ENCODE assay signal across 9 cellular contexts in genomic region chr14:102187044-102187443, GRCh38. TPM values are rescaled to one million over a fixed set of nuclear protein-coding genes. Genes with fewer than 3 reads are reported as not detected.
DNase-seq lines count a peak whose midpoint lies in the region; ATAC-seq lines count a peak whose summit lies in the region.
"Had no signal": no experiment of that assay in that cellular context is flagged by ENCODE, and none has a peak within 500 bp of the region (broad histone marks: within the 10 kb centered on the region; RNA-seq: fewer than 3 reads in every experiment).

No MANE protein-coding gene starts in this region.

- H3K27ac ChIP-seq in temporal lobe (ENCODE audit: low read depth, low read length): peak overlapping the region; percentile 86

- H3K4me3 ChIP-seq in adipocyte (ENCODE audit: low read length): peak overlapping the region; percentile 63

- no peak for ATAC-seq in HG02763 (IDR thresholded peaks at IDR 0.05; ENCODE audit: unreplicated experiment)

- H3K4me1 Mint-ChIP-seq in activated T-cell treated with anti-CD3 and anti-CD28 coated beads, Interleukin-2, amount 50 U/mL, for 24 hours (ENCODE audit: low read depth): peaks cover 73% of the 10 kb centered on the region

- DNase-seq in activated T-cell treated with anti-CD3 and anti-CD28 coated beads, Interleukin-2, amount 50 U/mL, for 24 hours: no peak
- DNase-seq in activated T-cell treated with anti-CD3 and anti-CD28 coated beads, Interleukin-2, amount 50 U/mL, for 1 hour: no peak
- DNase-seq in adipocyte (ENCODE audit: low read depth): peak; percentile 94
- DNase-seq in inferior parietal cortex (ENCODE audit: extremely low spot score): peak; percentile 20
- no peak for DNase-seq in NCI-H1930 (lab: John Stamatoyannopoulos, UW)
- no peak for DNase-seq in ureter (ENCODE audit: low spot score)
- DNase-seq: NCI-H1092 treated with DMSO at 0.1 percent for 48 hours had no signal

- H3K36me3 Mint-ChIP-seq in activated T-cell treated with anti-CD3 and anti-CD28 coated beads, Interleukin-2, amount 50 U/mL, for 24 hours (ENCODE audit: low read depth): peaks cover 4% of the 10 kb centered on the region

- no peaks in the 10 kb centered on the region for H3K27me3 Mint-ChIP-seq in activated T-cell treated with anti-CD3 and anti-CD28 coated beads, Interleukin-2, amount 50 U/mL, for 24 hours

- H3K9ac ChIP-seq in adipocyte (ENCODE audit: low read length): peak overlapping the region; percentile 80

- H3K36me3 ChIP-seq in adipocyte (ENCODE audit: control insufficient read depth, insufficient read depth, low read length, severe bottlenecking): no peaks in the 10 kb centered on the region

- H3K4me1 ChIP-seq in adipocyte (ENCODE audit: control insufficient read depth, insufficient read depth, low read length): peaks cover 46% of the 10 kb centered on the region

- no peaks in the 10 kb centered on the region for H3K9me3 Mint-ChIP-seq in activated T-cell treated with anti-CD3 and anti-CD28 coated beads, Interleukin-2, amount 50 U/mL, for 24 hours

- H3K27me3 ChIP-seq in adipocyte (replicated peaks; ENCODE audit: control insufficient read depth, insufficient read depth, low read length): no peaks in the 10 kb centered on the region

- no peaks in the 10 kb centered on the region for H3K9me3 ChIP-seq in adipocyte (ENCODE audit: control insufficient read depth, low read length)

- no peak overlapping the region for H3K4me3 Mint-ChIP-seq in activated T-cell treated with anti-CD3 and anti-CD28 coated beads, Interleukin-2, amount 50 U/mL, for 24 hours

- peak overlapping the region; percentile 82 for H3K27ac Mint-ChIP-seq in activated T-cell treated with anti-CD3 and anti-CD28 coated beads, Interleukin-2, amount 50 U/mL, for 24 hours

RNA-seq across cellular contexts. Expression of gene WDR20, which starts 47.3 kb away (rescaled TPM):
- total RNA-seq in temporal lobe (30.5 TPM), ureter (45.7 TPM)

Comparison
In these comparisons a context has a peak if more than half of its experiments do, and no peak if none do; other contexts are left out.
1. DNase-seq: peak in adipocyte (single experiment) and inferior parietal cortex (single experiment); none in activated T-cell treated with anti-CD3 and anti-CD28 coated beads, Interleukin-2, amount 50 U/mL, for 24 hours (single experiment), activated T-cell treated with anti-CD3 and anti-CD28 coated beads, Interleukin-2, amount 50 U/mL, for 1 hour (single experiment), NCI-H1930 (0 of 2) and ureter (single experiment).